Comparison of ENCODE assay signal across 8 cellular contexts in genomic region chr15:34367128-34368081, GRCh38. TPM values are rescaled to one million over a fixed set of nuclear protein-coding genes. Genes with fewer than 3 reads are reported as not detected.
DNase-seq lines count a peak whose midpoint lies in the region; ATAC-seq and TF ChIP-seq lines count a peak whose summit lies in the region.

Gene LPCAT4 (minus strand): TSS chr15:34367196. CDS start chr15:34367100, 96 bp downstream.

- H3K4me3 ChIP-seq in AG04450 (ENCODE audit: low read depth, low read length) (peak within 1 kb of the TSS; percentile 96), WERI-Rb-1 (ENCODE audit: low read depth, low read length) (peak within 1 kb of the TSS; percentile 92), breast epithelium (peak within 1 kb of the TSS; percentile 75 to 87 (median 83)), smooth muscle cell (peak within 1 kb of the TSS; percentile 82)

- peak within 1 kb of the TSS; percentile 67 for H3K9ac ChIP-seq in smooth muscle cell (ENCODE audit: low read depth)

- peak within 1 kb of the TSS; percentile 80 for H3K27ac ChIP-seq in AG04450 (ENCODE audit: low read depth, low read length)
- H3K27ac ChIP-seq in WERI-Rb-1, result peak within 1 kb of the TSS; percentile 95
- H3K27ac ChIP-seq in breast epithelium, result peak within 1 kb of the TSS; percentile 92
- H3K27ac ChIP-seq in smooth muscle cell (ENCODE audit: low read depth), result peak within 1 kb of the TSS; percentile 53

- CTCF ChIA-PET in AG04450 (lab: Charles Lee), result interaction anchor here (0.6 to 2.8 kb wide), 29 partner anchors 9 to 306 kb away, joined by 3 to 26 read pairs (median 4); partner anchors contain the start of genes KATNBL1, NOP10 and NUTM1

- POLR2A ChIA-PET in AG04450 (lab: Yijun Ruan, JAX), result interaction anchor here (0.5 to 1.8 kb wide), 6 partner anchors 24 to 251 kb away, joined by 3 to 7 read pairs (median 3); partner anchors contain the start of genes KATNBL1, NOP10, NUTM1 and SLC12A6

- no peaks in the 10 kb centered on the region for H3F3A ChIP-seq in smooth muscle cell (ENCODE audit: low read depth)

- H3K36me3 ChIP-seq in WERI-Rb-1 (no peaks in the 10 kb centered on the region), breast epithelium (no peaks in the 10 kb centered on the region), smooth muscle cell (ENCODE audit: low read depth) (no peaks in the 10 kb centered on the region)

- peak; percentile 53 for DNase-seq in AG04450 (ENCODE audit: low read depth, low spot score)
- DNase-seq in NCI-H2196 (lab: John Stamatoyannopoulos, UW; ENCODE audit: unreplicated experiment), result peak; percentile 74
- peak; percentile 91 for DNase-seq in WERI-Rb-1
- DNase-seq in breast epithelium (ENCODE audit: low spot score in 2 of 2), result peak; percentile 81 to 86
- peak; percentile 96 for DNase-seq in iPS-NIHi7 (ENCODE audit: extremely low spot score)
- peak; percentile 57 for DNase-seq in smooth muscle cell (lab: John Stamatoyannopoulos, UW; ENCODE audit: unreplicated experiment)

- peaks cover 4% of the 10 kb centered on the region for H4K20me1 ChIP-seq in smooth muscle cell (ENCODE audit: low read depth)

- H2AFZ ChIP-seq in smooth muscle cell (ENCODE audit: low read depth), result peak within 1 kb of the TSS; percentile 97

- intact Hi-C loops in breast epithelium (cut with DNase I; ENCODE audit: low total_unique reads), result no loop called here

- TF ChIP-seq POLR2A in breast epithelium (IDR thresholded peaks at IDR 0.05), result peak; percentile 26

- WGBS in smooth muscle cell (ENCODE audit: low lambda C conversion rate), result under 1% methylated on average over 72 of the region's 79 CpGs

- no peaks in the 10 kb centered on the region; the same call in 1 of the 2 replicates for H3K9me3 ChIP-seq in AG04450 (ENCODE audit: control insufficient read depth, insufficient read depth, low read length)
- no peaks in the 10 kb centered on the region for H3K9me3 ChIP-seq in WERI-Rb-1 (ENCODE audit: severe bottlenecking)
- no peaks in the 10 kb centered on the region for H3K9me3 ChIP-seq in breast epithelium
- H3K9me3 ChIP-seq in smooth muscle cell (replicated peaks; ENCODE audit: low read depth), result no peaks in the 10 kb centered on the region

- H3K4me2 ChIP-seq in smooth muscle cell, result peak within 1 kb of the TSS; percentile 84

- TF ChIP-seq CTCF in AG04450 (IDR thresholded peaks at IDR 0.05; ENCODE audit: low read depth, low read length) (peak; percentile 95), WERI-Rb-1 (IDR thresholded peaks at IDR 0.05; ENCODE audit: low read depth, low read length) (peak; percentile 97), breast epithelium (IDR thresholded peaks at IDR 0.05) (peak; percentile 76 to 95 (median 92)), smooth muscle cell (IDR thresholded peaks at IDR 0.05; ENCODE audit: borderline replicate concordance, insufficient read depth, poor library complexity, severe bottlenecking) (peak; percentile 76)

- H3K79me2 ChIP-seq in smooth muscle cell (ENCODE audit: low read depth), result no peaks in the 10 kb centered on the region

- ATAC-seq in GM18868 (IDR thresholded peaks at IDR 0.05; ENCODE audit: unreplicated experiment), result peak; percentile 71
- ATAC-seq in HG03103 (IDR thresholded peaks at IDR 0.05; ENCODE audit: low read depth, unreplicated experiment), result peak; percentile 61

- H3K4me1 ChIP-seq in breast epithelium, result peaks cover 0 to 4% of the 10 kb centered on the region in 2 donors
- peaks cover 8% of the 10 kb centered on the region for H3K4me1 ChIP-seq in smooth muscle cell (ENCODE audit: low read depth)

- H3K27me3 ChIP-seq in AG04450 (ENCODE audit: control insufficient read depth, insufficient read depth, low read length), result no peaks in the 10 kb centered on the region
- H3K27me3 ChIP-seq in WERI-Rb-1 (ENCODE audit: insufficient read depth, low read depth, severe bottlenecking), result no peaks in the 10 kb centered on the region
- H3K27me3 ChIP-seq in breast epithelium, result no peaks in the 10 kb centered on the region
- H3K27me3 ChIP-seq in smooth muscle cell (ENCODE audit: low read depth), result no peaks in the 10 kb centered on the region

RNA-seq across cellular contexts. Expression of gene LPCAT4, which starts in this region (rescaled TPM):
- 20.4 and 23.2 TPM in 2 replicates for polyA plus RNA-seq in AG04450 (2011; rRNA removed)
- polyA minus RNA-seq in AG04450 (2011; rRNA and poly(A)+ RNA removed), result 14.2 and 17.7 TPM in 2 replicates
- 10 to 100 TPM; 10.7 to 16.4 (median 13.8) TPM for total RNA-seq in breast epithelium
- total RNA-seq in smooth muscle cell, result 10.1 and 15.7 TPM in 2 replicates
- polyA plus RNA-seq in smooth muscle cell, result 23.2 and 38.4 TPM in 2 replicates

Comparison
In these comparisons a context has a peak if more than half of its experiments do, and no peak if none do; other contexts are left out.
1. Peak in every context shown above with its lines: DNase-seq, ATAC-seq, H3K4me3 ChIP-seq and H3K27ac ChIP-seq.